Comparison of ENCODE assay signal across 2 cellular contexts in the genomic region with DNA sequence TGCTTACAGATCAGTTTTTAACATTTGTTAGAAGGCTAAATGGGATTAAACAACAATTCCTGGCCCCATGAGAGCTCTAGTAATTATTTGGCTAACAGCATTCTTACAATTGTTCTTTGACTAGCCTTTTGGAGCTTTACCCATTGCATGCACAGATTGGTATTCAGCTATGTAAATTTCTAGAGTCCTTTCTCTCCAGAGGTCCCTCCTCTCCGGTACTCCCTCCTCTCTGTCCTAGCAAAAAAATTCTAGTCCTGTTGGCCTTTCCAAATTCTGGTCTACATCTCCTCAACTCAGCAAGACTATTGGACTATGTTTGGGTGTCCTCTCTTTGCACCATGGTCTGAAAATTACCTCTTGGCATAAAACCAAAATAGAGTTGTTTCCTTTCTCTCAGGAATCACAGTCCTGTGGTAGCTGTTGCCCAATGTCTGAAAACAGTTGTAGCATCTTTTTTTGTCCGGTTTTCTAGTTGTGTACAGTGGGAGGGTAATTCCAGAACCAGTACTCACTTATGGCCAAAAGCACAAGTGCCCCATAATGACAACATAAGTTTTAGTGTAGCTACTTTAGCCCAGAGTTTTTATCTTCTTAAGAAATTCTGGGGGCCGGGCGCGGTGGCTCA.
TF ChIP-seq lines count a peak whose summit lies in the region.

No MANE protein-coding gene starts in this region.

TF ChIP-seq in WTC11, 78 proteins besides CTCF, POLR2A, EP300 and RAD21 (continued from another document):
- TF ChIP-seq, protein P1, sequence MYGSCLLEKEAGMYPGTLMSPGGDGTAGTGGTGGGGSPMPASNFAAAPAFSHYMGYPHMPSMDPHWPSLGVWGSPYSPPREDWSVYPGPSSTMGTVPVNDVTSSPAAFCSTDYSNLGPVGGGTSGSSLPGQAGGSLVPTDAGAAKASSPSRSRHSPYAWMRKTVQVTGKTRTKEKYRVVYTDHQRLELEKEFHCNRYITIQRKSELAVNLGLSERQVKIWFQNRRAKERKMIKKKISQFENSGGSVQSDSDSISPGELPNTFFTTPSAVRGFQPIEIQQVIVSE (CRISPR knock-in tag; IDR thresholded peaks at IDR 0.05; ENCODE audit: borderline replicate concordance): no peak
- TF ChIP-seq, protein P2, sequence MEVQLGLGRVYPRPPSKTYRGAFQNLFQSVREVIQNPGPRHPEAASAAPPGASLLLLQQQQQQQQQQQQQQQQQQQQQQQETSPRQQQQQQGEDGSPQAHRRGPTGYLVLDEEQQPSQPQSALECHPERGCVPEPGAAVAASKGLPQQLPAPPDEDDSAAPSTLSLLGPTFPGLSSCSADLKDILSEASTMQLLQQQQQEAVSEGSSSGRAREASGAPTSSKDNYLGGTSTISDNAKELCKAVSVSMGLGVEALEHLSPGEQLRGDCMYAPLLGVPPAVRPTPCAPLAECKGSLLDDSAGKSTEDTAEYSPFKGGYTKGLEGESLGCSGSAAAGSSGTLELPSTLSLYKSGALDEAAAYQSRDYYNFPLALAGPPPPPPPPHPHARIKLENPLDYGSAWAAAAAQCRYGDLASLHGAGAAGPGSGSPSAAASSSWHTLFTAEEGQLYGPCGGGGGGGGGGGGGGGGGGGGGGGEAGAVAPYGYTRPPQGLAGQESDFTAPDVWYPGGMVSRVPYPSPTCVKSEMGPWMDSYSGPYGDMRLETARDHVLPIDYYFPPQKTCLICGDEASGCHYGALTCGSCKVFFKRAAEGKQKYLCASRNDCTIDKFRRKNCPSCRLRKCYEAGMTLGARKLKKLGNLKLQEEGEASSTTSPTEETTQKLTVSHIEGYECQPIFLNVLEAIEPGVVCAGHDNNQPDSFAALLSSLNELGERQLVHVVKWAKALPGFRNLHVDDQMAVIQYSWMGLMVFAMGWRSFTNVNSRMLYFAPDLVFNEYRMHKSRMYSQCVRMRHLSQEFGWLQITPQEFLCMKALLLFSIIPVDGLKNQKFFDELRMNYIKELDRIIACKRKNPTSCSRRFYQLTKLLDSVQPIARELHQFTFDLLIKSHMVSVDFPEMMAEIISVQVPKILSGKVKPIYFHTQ (CRISPR knock-in tag; IDR thresholded peaks at IDR 0.05): no peak
- TF ChIP-seq ELF4 (CRISPR knock-in tag; IDR thresholded peaks at IDR 0.05; ENCODE audit: low read depth) (no peak), CREM (CRISPR knock-in tag; IDR thresholded peaks at IDR 0.05) (no peak), TCF7 (CRISPR knock-in tag; IDR thresholded peaks at IDR 0.05; ENCODE audit: low read depth) (no peak), ZNF416 (CRISPR knock-in tag; IDR thresholded peaks at IDR 0.05) (no peak), TEAD1 (CRISPR knock-in tag; IDR thresholded peaks at IDR 0.05) (no peak), SMAD3 (CRISPR knock-in tag; IDR thresholded peaks at IDR 0.05; ENCODE audit: borderline replicate concordance) (no peak), GRHL2 (CRISPR knock-in tag; IDR thresholded peaks at IDR 0.05; ENCODE audit: insufficient replicate concordance, severe bottlenecking) (no peak)
- TF ChIP-seq, protein P3, sequence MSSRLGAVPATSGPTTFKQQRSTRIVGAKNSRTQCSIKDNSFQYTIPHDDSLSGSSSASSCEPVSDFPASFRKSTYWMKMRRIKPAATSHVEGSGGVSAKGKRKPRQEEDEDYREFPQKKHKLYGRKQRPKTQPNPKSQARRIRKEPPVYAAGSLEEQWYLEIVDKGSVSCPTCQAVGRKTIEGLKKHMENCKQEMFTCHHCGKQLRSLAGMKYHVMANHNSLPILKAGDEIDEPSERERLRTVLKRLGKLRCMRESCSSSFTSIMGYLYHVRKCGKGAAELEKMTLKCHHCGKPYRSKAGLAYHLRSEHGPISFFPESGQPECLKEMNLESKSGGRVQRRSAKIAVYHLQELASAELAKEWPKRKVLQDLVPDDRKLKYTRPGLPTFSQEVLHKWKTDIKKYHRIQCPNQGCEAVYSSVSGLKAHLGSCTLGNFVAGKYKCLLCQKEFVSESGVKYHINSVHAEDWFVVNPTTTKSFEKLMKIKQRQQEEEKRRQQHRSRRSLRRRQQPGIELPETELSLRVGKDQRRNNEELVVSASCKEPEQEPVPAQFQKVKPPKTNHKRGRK (CRISPR knock-in tag; IDR thresholded peaks at IDR 0.05; ENCODE audit: borderline replicate concordance): no peak

TF ChIP-seq in endothelial cell of umbilical vein, 7 proteins besides CTCF, POLR2A, EP300 and RAD21 (continued from another document):
- TF ChIP-seq, protein P4, sequence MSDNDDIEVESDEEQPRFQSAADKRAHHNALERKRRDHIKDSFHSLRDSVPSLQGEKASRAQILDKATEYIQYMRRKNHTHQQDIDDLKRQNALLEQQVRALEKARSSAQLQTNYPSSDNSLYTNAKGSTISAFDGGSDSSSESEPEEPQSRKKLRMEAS (IDR thresholded peaks at IDR 0.05; ENCODE audit: insufficient read depth, insufficient read length): no peak
- TF ChIP-seq JUN (IDR thresholded peaks at IDR 0.05; ENCODE audit: borderline replicate concordance, insufficient read depth, insufficient read length, low read depth): no peak
